ENCODE assay signal across 9 cellular contexts in genomic region chr2:85255813-85256581, GRCh38.
DNase-seq lines count a peak whose midpoint lies in the region; ATAC-seq, FAIRE-seq and TF ChIP-seq lines count a peak whose summit lies in the region.
"Had no signal": no experiment of that assay in that cellular context is flagged by ENCODE, and none has a peak within 500 bp of the region (broad histone marks: within the 10 kb centered on the region; RNA-seq: fewer than 3 reads in every experiment).

No MANE protein-coding gene starts in this region.

- H3K9me3 ChIP-seq in spleen (no peaks in the 10 kb centered on the region), BE2C (no peaks in the 10 kb centered on the region)

- no peak overlapping the region for H3K27ac ChIP-seq in spleen

- peaks cover 12 to 73% (median 36%) of the 10 kb centered on the region in 6 donors for H3K4me1 ChIP-seq in spleen
- H3K4me1 ChIP-seq in BE2C: peaks cover 4% of the 10 kb centered on the region

- no peaks in the 10 kb centered on the region for H3K27me3 ChIP-seq in bronchial epithelial cell (ENCODE audit: control insufficient read depth, insufficient read depth, low read length)
- H3K27me3 ChIP-seq in spleen (replicated peaks in 1 of 7): peaks cover 0 to 7% (median 0%) of the 10 kb centered on the region in 7 donors
- H3K27me3 ChIP-seq in BE2C: no peaks in the 10 kb centered on the region

- peak; percentile 76 for DNase-seq in HTR-8/SVneo (ENCODE audit: insufficient read length, low spot score)
- peak; percentile 71 for DNase-seq in bronchial epithelial cell (ENCODE audit: low read depth)
- peak; percentile 86 for DNase-seq in iPS-NIHi11 (ENCODE audit: low spot score)
- DNase-seq in spleen: peak; percentile 56
- no peak for DNase-seq in BE2C
- DNase-seq in medulla oblongata (ENCODE audit: extremely low spot score): no peak
- no peak for DNase-seq in NCI-H524 (lab: John Stamatoyannopoulos, UW)
- DNase-seq: activated naive CD4-positive, alpha-beta T cell treated with Interleukin-2 at 50 U/mL for 16 hours had no signal

- FAIRE-seq in HTR-8/SVneo (lab: Jason Lieb, UNC) (peak; percentile 91), bronchial epithelial cell (lab: Jason Lieb, UNC) (no peak)

- TF ChIP-seq CTCF in bronchial epithelial cell (IDR thresholded peaks at IDR 0.05; ENCODE audit: insufficient read depth, low read length, severe bottlenecking) (no peak), spleen (IDR thresholded peaks at IDR 0.05 in 8 of 11, conservative IDR thresholded peaks at IDR 0.05 in 3 of 11) (no peak), BE2C (IDR thresholded peaks at IDR 0.05; ENCODE audit: low read depth, low read length) (no peak)

- H3K4me3 ChIP-seq in bronchial epithelial cell (ENCODE audit: low read depth, low read length) (no peak overlapping the region), spleen (no peak overlapping the region), BE2C (ENCODE audit: low read depth, low read length) (no peak overlapping the region)

- TF ChIP-seq POLR2A in spleen (IDR thresholded peaks at IDR 0.05): no peak

- no peak for ATAC-seq in HG02798 (IDR thresholded peaks at IDR 0.05; ENCODE audit: poor library complexity, unreplicated experiment)

- intact Hi-C loops in spleen (cut with DNase I; ENCODE audit: low total_unique reads): no loop called here

- 63 to 73% (median 71%) methylated on average over 23 of the region's 23 CpGs for WGBS in spleen, 5 donors

- no peaks in the 10 kb centered on the region for H3K36me3 ChIP-seq in bronchial epithelial cell (ENCODE audit: control insufficient read depth, insufficient read depth, low read length)
- H3K36me3 ChIP-seq in spleen: no peaks in the 10 kb centered on the region
- no peaks in the 10 kb centered on the region for H3K36me3 ChIP-seq in BE2C

Comparison
In these comparisons a context has a peak if more than half of its experiments do, and no peak if none do; other contexts are left out.
1. DNase-seq: peak in HTR-8/SVneo (single experiment), bronchial epithelial cell (single experiment), iPS-NIHi11 (single experiment) and spleen (single experiment); none in BE2C (single experiment), medulla oblongata (single experiment) and NCI-H524 (0 of 2).